Comparison of ENCODE assay signal across 16 cellular contexts in genomic region chr7:148153611-148154010, GRCh38.
DNase-seq lines count a peak whose midpoint lies in the region; ATAC-seq, FAIRE-seq and TF ChIP-seq lines count a peak whose summit lies in the region.
"Had no signal": no experiment of that assay in that cellular context is flagged by ENCODE, and none has a peak within 500 bp of the region (broad histone marks: within the 10 kb centered on the region; RNA-seq: fewer than 3 reads in every experiment).

No MANE protein-coding gene starts in this region.

- DNase-seq in MG63, result peak; percentile 77
- DNase-seq in SK-N-DZ (ENCODE audit: low spot score), result peak; percentile 44
- DNase-seq in kidney, result peak; percentile 83
- DNase-seq in sciatic nerve (ENCODE audit: low spot score), result peak; percentile 61
- no peak for DNase-seq in endodermal cell
- no peak for DNase-seq in HTR-8/SVneo (ENCODE audit: insufficient read length, low spot score)
- no peak for DNase-seq in ecto neural progenitor cell (ENCODE audit: low spot score)
- no peak for DNase-seq in activated T-helper 2 cell treated with anti-CD3 and anti-CD28 coated beads, Interferon-gamma antibody, Interleukin-2, Interleukin-4, amounts not matched to agents 10 μg/mL and 5 μg/mL and 100 μg/mL, durations not matched to agents 14 hours and 24 hours and 36 hours (ENCODE audit: low spot score)
- DNase-seq: activated CD4-positive, alpha-beta T cell treated with anti-CD3 and anti-CD28 coated beads, Interleukin-2, amount 10 ng/mL, durations not matched to agents 7 days and 5 days; activated gamma-delta T cell treated with Interleukin-2 at 50 U/mL for 16 hours; gastrocnemius medialis; NCI-H524 treated with DMSO at 0.1 percent for 48 hours; retina had no signal

- intact Hi-C loops in kidney (cut with DNase I) (no loop called here), sciatic nerve (cut with DNase I) (no loop called here)
- intact Hi-C loops in activated T-helper 2 cell treated with anti-CD3 and anti-CD28 coated beads, Interferon-gamma antibody, Interleukin-2, Interleukin-4, amounts not matched to agents 10 μg/mL and 5 μg/mL and 100 μg/mL, durations not matched to agents 14 hours and 24 hours and 36 hours (cut with micrococcal nuclease), result no loop called here

- H3K9ac ChIP-seq in kidney (ENCODE audit: low read length in 2 of 2), result no peak overlapping the region
- H3K9ac ChIP-seq in endodermal cell (ENCODE audit: extremely low read depth, low read length, poor library complexity, severe bottlenecking), result no peak overlapping the region

- no peaks in the 10 kb centered on the region for H3K9me3 ChIP-seq in MG63
- peaks cover 0 to 8% of the 10 kb centered on the region in 2 donors for H3K9me3 ChIP-seq in kidney (ENCODE audit: control insufficient read depth in 1 of 2, low read length in 2 of 2)
- H3K9me3 ChIP-seq in endodermal cell (ENCODE audit: control insufficient read depth, low read length), result peaks cover 10% of the 10 kb centered on the region
- H3K9me3 ChIP-seq: gastrocnemius medialis, vagina had no signal

- H3K9me3 Mint-ChIP-seq in endodermal cell, result peaks cover 17% of the 10 kb centered on the region
- H3K9me3 Mint-ChIP-seq in activated T-helper 2 cell treated with anti-CD3 and anti-CD28 coated beads, Interferon-gamma antibody, Interleukin-2, Interleukin-4, amounts not matched to agents 10 μg/mL and 5 μg/mL and 100 μg/mL, durations not matched to agents 14 hours and 24 hours and 36 hours, result no peaks in the 10 kb centered on the region
- H3K9me3 Mint-ChIP-seq: activated CD4-positive, alpha-beta T cell treated with anti-CD3 and anti-CD28 coated beads, Interleukin-2, amount 10 ng/mL, durations not matched to agents 7 days and 5 days had no signal

- H3K36me3 ChIP-seq in MG63 (no peaks in the 10 kb centered on the region), kidney (ENCODE audit: control insufficient read depth in 1 of 2, insufficient read depth in 2 of 2, low read length in 2 of 2) (no peaks in the 10 kb centered on the region), endodermal cell (ENCODE audit: control insufficient read depth, insufficient read depth, low read length) (no peaks in the 10 kb centered on the region)
- H3K36me3 ChIP-seq: gastrocnemius medialis, vagina had no signal

- H3K27ac ChIP-seq in kidney (ENCODE audit: low read depth in 2 of 2, low read length in 2 of 2) (peak overlapping the region in 1 of 2 donors; percentile 29), endodermal cell (ENCODE audit: low read depth, low read length) (no peak overlapping the region)
- H3K27ac ChIP-seq: gastrocnemius medialis, vagina had no signal

- peak; percentile 96 for ATAC-seq in sciatic nerve
- ATAC-seq: gastrocnemius medialis had no signal

- H3K4me3 Mint-ChIP-seq in endodermal cell, result no peak overlapping the region
- H3K4me3 Mint-ChIP-seq in activated T-helper 2 cell treated with anti-CD3 and anti-CD28 coated beads, Interferon-gamma antibody, Interleukin-2, Interleukin-4, amounts not matched to agents 10 μg/mL and 5 μg/mL and 100 μg/mL, durations not matched to agents 14 hours and 24 hours and 36 hours (ENCODE audit: low read depth), result no peak overlapping the region
- H3K4me3 Mint-ChIP-seq: activated CD4-positive, alpha-beta T cell treated with anti-CD3 and anti-CD28 coated beads, Interleukin-2, amount 10 ng/mL, durations not matched to agents 7 days and 5 days had no signal

- peaks cover 9% of the 10 kb centered on the region for H3K4me1 Mint-ChIP-seq in endodermal cell
- no peaks in the 10 kb centered on the region for H3K4me1 Mint-ChIP-seq in activated T-helper 2 cell treated with anti-CD3 and anti-CD28 coated beads, Interferon-gamma antibody, Interleukin-2, Interleukin-4, amounts not matched to agents 10 μg/mL and 5 μg/mL and 100 μg/mL, durations not matched to agents 14 hours and 24 hours and 36 hours (ENCODE audit: low read depth)
- H3K4me1 Mint-ChIP-seq: activated CD4-positive, alpha-beta T cell treated with anti-CD3 and anti-CD28 coated beads, Interleukin-2, amount 10 ng/mL, durations not matched to agents 7 days and 5 days; CD14-positive monocyte had no signal

- H3K27me3 ChIP-seq in MG63 (no peaks in the 10 kb centered on the region), endodermal cell (ENCODE audit: control insufficient read depth, insufficient read depth, low read length, poor library complexity, severe bottlenecking) (no peaks in the 10 kb centered on the region)
- H3K27me3 ChIP-seq: gastrocnemius medialis, vagina had no signal

- no peaks in the 10 kb centered on the region for H3K27me3 Mint-ChIP-seq in endodermal cell (ENCODE audit: insufficient read depth)
- H3K27me3 Mint-ChIP-seq in activated T-helper 2 cell treated with anti-CD3 and anti-CD28 coated beads, Interferon-gamma antibody, Interleukin-2, Interleukin-4, amounts not matched to agents 10 μg/mL and 5 μg/mL and 100 μg/mL, durations not matched to agents 14 hours and 24 hours and 36 hours (ENCODE audit: low read depth), result no peaks in the 10 kb centered on the region
- H3K27me3 Mint-ChIP-seq: activated CD4-positive, alpha-beta T cell treated with anti-CD3 and anti-CD28 coated beads, Interleukin-2, amount 10 ng/mL, durations not matched to agents 7 days and 5 days had no signal

- TF ChIP-seq CTCF in kidney (IDR thresholded peaks at IDR 0.05; ENCODE audit: borderline replicate concordance, extremely low read depth, insufficient read depth) (no peak), endodermal cell (conservative IDR thresholded peaks at IDR 0.05) (no peak)

- H3K4me3 ChIP-seq in MG63, result no peak overlapping the region
- no peak overlapping the region for H3K4me3 ChIP-seq in kidney (ENCODE audit: low read length in 2 of 2)
- no peak overlapping the region for H3K4me3 ChIP-seq in endodermal cell (ENCODE audit: low read length)
- H3K4me3 ChIP-seq: gastrocnemius medialis, vagina had no signal

- H3K4me1 ChIP-seq in kidney (ENCODE audit: control insufficient read depth in 1 of 2, insufficient read depth in 1 of 2, low read depth in 1 of 2, low read length in 2 of 2) (peaks cover 3 to 7% of the 10 kb centered on the region in 2 donors), endodermal cell (ENCODE audit: control insufficient read depth, insufficient read depth, low read length) (no peaks in the 10 kb centered on the region)
- H3K4me1 ChIP-seq: gastrocnemius medialis, vagina had no signal

- no peaks in the 10 kb centered on the region for H3K36me3 Mint-ChIP-seq in endodermal cell (ENCODE audit: low read depth)
- no peaks in the 10 kb centered on the region for H3K36me3 Mint-ChIP-seq in activated T-helper 2 cell treated with anti-CD3 and anti-CD28 coated beads, Interferon-gamma antibody, Interleukin-2, Interleukin-4, amounts not matched to agents 10 μg/mL and 5 μg/mL and 100 μg/mL, durations not matched to agents 14 hours and 24 hours and 36 hours (ENCODE audit: low read depth)
- H3K36me3 Mint-ChIP-seq: CD14-positive monocyte had no signal

- no peak overlapping the region for H3K27ac Mint-ChIP-seq in endodermal cell
- H3K27ac Mint-ChIP-seq in activated T-helper 2 cell treated with anti-CD3 and anti-CD28 coated beads, Interferon-gamma antibody, Interleukin-2, Interleukin-4, amounts not matched to agents 10 μg/mL and 5 μg/mL and 100 μg/mL, durations not matched to agents 14 hours and 24 hours and 36 hours, result no peak overlapping the region
- H3K27ac Mint-ChIP-seq: activated CD4-positive, alpha-beta T cell treated with anti-CD3 and anti-CD28 coated beads, Interleukin-2, amount 10 ng/mL, durations not matched to agents 7 days and 5 days; CD14-positive monocyte had no signal

- FAIRE-seq in kidney (lab: Jason Lieb, UNC), result no peak
- no peak for FAIRE-seq in HTR-8/SVneo (lab: Jason Lieb, UNC)
- FAIRE-seq: H1 had no signal

- WGBS in endodermal cell (ENCODE audit: insufficient coverage in 1 of 2, insufficient read length in 1 of 2), 2 experiments, result 81 to 91% methylated on average over 2 of the region's 2 CpGs

Comparison
In these comparisons a context has a peak if more than half of its experiments do, and no peak if none do; other contexts are left out.
1. DNase-seq: peak in MG63 (single experiment), SK-N-DZ (single experiment), kidney (single experiment) and sciatic nerve (single experiment); none in endodermal cell (single experiment), HTR-8/SVneo (single experiment), ecto neural progenitor cell (single experiment) and activated T-helper 2 cell treated with anti-CD3 and anti-CD28 coated beads, Interferon-gamma antibody, Interleukin-2, Interleukin-4, amounts not matched to agents 10 μg/mL and 5 μg/mL and 100 μg/mL, durations not matched to agents 14 hours and 24 hours and 36 hours (single experiment).